In genomic region chr11:22807855-22808558, GRCh38 we compare ENCODE assay signal across 9 cellular contexts. TPM values are rescaled to one million over a fixed set of nuclear protein-coding genes. Genes with fewer than 3 reads are reported as not detected.
DNase-seq lines count a peak whose midpoint lies in the region; ATAC-seq, FAIRE-seq and TF ChIP-seq lines count a peak whose summit lies in the region.
"Had no signal": no experiment of that assay in that cellular context is flagged by ENCODE, and none has a peak within 500 bp of the region (broad histone marks: within the 10 kb centered on the region; RNA-seq: fewer than 3 reads in every experiment).

No MANE protein-coding gene starts in this region.

- ATAC-seq in HG03159 (IDR thresholded peaks at IDR 0.05; ENCODE audit: unreplicated experiment) (peak; percentile 94), activated B cell treated with CpG ODN at 0.5 μM for 24 hours (ENCODE audit: low read depth) (peak; percentile 45)

- peaks cover 15% of the 10 kb centered on the region for H3K4me1 Mint-ChIP-seq in activated B cell treated with CpG ODN at 0.5 μM for 24 hours
- peaks cover 3% of the 10 kb centered on the region for H3K4me1 Mint-ChIP-seq in activated CD4-positive, alpha-beta T cell treated with anti-CD3 and anti-CD28 coated beads, Interleukin-2, amount 10 ng/mL, durations not matched to agents 7 days and 5 days
- H3K4me1 Mint-ChIP-seq in activated T-helper 1 cell treated with anti-CD3 and anti-CD28 coated beads, Interleukin-12 subunit alpha, Interleukin-12 subunit beta, Interleukin-2, Interleukin-4 antibody, amounts not matched to agents 30 ng/mL and 10 ng/mL and 1 ng/mL, durations not matched to agents 14 hours and 24 hours and 36 hours (ENCODE audit: low read depth) = no peaks in the 10 kb centered on the region

- H3K36me3 Mint-ChIP-seq in activated B cell treated with CpG ODN at 0.5 μM for 24 hours (ENCODE audit: low read depth) = no peaks in the 10 kb centered on the region
- no peaks in the 10 kb centered on the region for H3K36me3 Mint-ChIP-seq in activated CD4-positive, alpha-beta T cell treated with anti-CD3 and anti-CD28 coated beads, Interleukin-2, amount 10 ng/mL, durations not matched to agents 7 days and 5 days (ENCODE audit: low read depth)
- H3K36me3 Mint-ChIP-seq in activated T-helper 1 cell treated with anti-CD3 and anti-CD28 coated beads, Interleukin-12 subunit alpha, Interleukin-12 subunit beta, Interleukin-2, Interleukin-4 antibody, amounts not matched to agents 30 ng/mL and 10 ng/mL and 1 ng/mL, durations not matched to agents 14 hours and 24 hours and 36 hours (ENCODE audit: low read depth) = peaks cover 2% of the 10 kb centered on the region

- H3K9me3 Mint-ChIP-seq in activated B cell treated with CpG ODN at 0.5 μM for 24 hours = no peaks in the 10 kb centered on the region
- peaks cover 6% of the 10 kb centered on the region for H3K9me3 Mint-ChIP-seq in activated CD4-positive, alpha-beta T cell treated with anti-CD3 and anti-CD28 coated beads, Interleukin-2, amount 10 ng/mL, durations not matched to agents 7 days and 5 days
- peaks cover 11% of the 10 kb centered on the region for H3K9me3 Mint-ChIP-seq in activated T-helper 1 cell treated with anti-CD3 and anti-CD28 coated beads, Interleukin-12 subunit alpha, Interleukin-12 subunit beta, Interleukin-2, Interleukin-4 antibody, amounts not matched to agents 30 ng/mL and 10 ng/mL and 1 ng/mL, durations not matched to agents 14 hours and 24 hours and 36 hours

- no peaks in the 10 kb centered on the region for H3K36me3 ChIP-seq in GM06990 (ENCODE audit: control insufficient read depth, insufficient read depth, low read length)

- intact Hi-C loops in activated B cell treated with CpG ODN at 0.5 μM for 24 hours (cut with micrococcal nuclease) = no loop called here
- intact Hi-C loops in activated T-helper 1 cell treated with anti-CD3 and anti-CD28 coated beads, Interleukin-12 subunit alpha, Interleukin-12 subunit beta, Interleukin-2, Interleukin-4 antibody, amounts not matched to agents 30 ng/mL and 10 ng/mL and 1 ng/mL, durations not matched to agents 14 hours and 24 hours and 36 hours (cut with micrococcal nuclease) = no loop called here

- no peaks in the 10 kb centered on the region for H3K27me3 ChIP-seq in GM06990 (replicated peaks; ENCODE audit: control insufficient read depth, insufficient read depth, low read length)

- H3K4me3 ChIP-seq in GM06990 (replicated peaks; ENCODE audit: low read depth, low read length) = no peak overlapping the region

- H3K27ac Mint-ChIP-seq in activated B cell treated with CpG ODN at 0.5 μM for 24 hours = no peak overlapping the region
- no peak overlapping the region for H3K27ac Mint-ChIP-seq in activated CD4-positive, alpha-beta T cell treated with anti-CD3 and anti-CD28 coated beads, Interleukin-2, amount 10 ng/mL, durations not matched to agents 7 days and 5 days
- no peak overlapping the region for H3K27ac Mint-ChIP-seq in activated T-helper 1 cell treated with anti-CD3 and anti-CD28 coated beads, Interleukin-12 subunit alpha, Interleukin-12 subunit beta, Interleukin-2, Interleukin-4 antibody, amounts not matched to agents 30 ng/mL and 10 ng/mL and 1 ng/mL, durations not matched to agents 14 hours and 24 hours and 36 hours

- H3K4me3 Mint-ChIP-seq in activated B cell treated with CpG ODN at 0.5 μM for 24 hours = no peak overlapping the region
- H3K4me3 Mint-ChIP-seq in activated CD4-positive, alpha-beta T cell treated with anti-CD3 and anti-CD28 coated beads, Interleukin-2, amount 10 ng/mL, durations not matched to agents 7 days and 5 days = no peak overlapping the region
- no peak overlapping the region for H3K4me3 Mint-ChIP-seq in activated T-helper 1 cell treated with anti-CD3 and anti-CD28 coated beads, Interleukin-12 subunit alpha, Interleukin-12 subunit beta, Interleukin-2, Interleukin-4 antibody, amounts not matched to agents 30 ng/mL and 10 ng/mL and 1 ng/mL, durations not matched to agents 14 hours and 24 hours and 36 hours

- no peak for TF ChIP-seq CTCF in GM06990 (IDR thresholded peaks at IDR 0.05; ENCODE audit: insufficient read depth, low read length, poor library complexity, severe bottlenecking)
- no peak for TF ChIP-seq CTCF in GM20000 (IDR thresholded peaks at IDR 0.05; ENCODE audit: extremely low read depth, missing control alignments)
- no peak for TF ChIP-seq CTCF in activated B cell treated with CpG ODN at 0.5 μM for 24 hours (IDR thresholded peaks at IDR 0.05)

- CTCF ChIA-PET in activated B cell treated with CpG ODN at 0.5 μM for 24 hours (lab: Charles Lee) = no interaction called here
- CTCF ChIA-PET in activated CD4-positive, alpha-beta T cell treated with anti-CD3 and anti-CD28 coated beads, Interleukin-2, amount 10 ng/mL, durations not matched to agents 7 days and 5 days (lab: Charles Lee) = no interaction called here

- FAIRE-seq in frontal cortex (lab: Jason Lieb, UNC) = no peak

- POLR2A ChIA-PET in activated B cell treated with CpG ODN at 0.5 μM for 24 hours (lab: Charles Lee) = no interaction called here
- POLR2A ChIA-PET in activated CD4-positive, alpha-beta T cell treated with anti-CD3 and anti-CD28 coated beads, Interleukin-2, amount 10 ng/mL, durations not matched to agents 7 days and 5 days (lab: Charles Lee) = no interaction called here

- peak; percentile 48 for DNase-seq in GM06990 (ENCODE audit: extremely low read depth, insufficient read length)
- DNase-seq in GM20000 (ENCODE audit: low spot score) = peak; percentile 19
- no peak for DNase-seq in activated B cell treated with CpG ODN at 0.5 μM for 24 hours
- DNase-seq in frontal cortex (ENCODE audit: low spot score in 2 of 2) = no peak
- no peak for DNase-seq in activated CD4-positive, alpha-beta T cell treated with anti-CD3 and anti-CD28 coated beads, Interleukin-2, amount 10 ng/mL, durations not matched to agents 7 days and 5 days
- DNase-seq in islet precursor cell = no peak
- no peak for DNase-seq in activated T-helper 1 cell treated with anti-CD3 and anti-CD28 coated beads, Interleukin-12 subunit alpha, Interleukin-12 subunit beta, Interleukin-2, Interleukin-4 antibody, amounts not matched to agents 30 ng/mL and 10 ng/mL and 1 ng/mL, durations not matched to agents 14 hours and 24 hours and 36 hours (ENCODE audit: low spot score)
- DNase-seq: effector memory CD4-positive, alpha-beta T cell had no signal

- H3K27me3 Mint-ChIP-seq in activated B cell treated with CpG ODN at 0.5 μM for 24 hours = no peaks in the 10 kb centered on the region
- no peaks in the 10 kb centered on the region for H3K27me3 Mint-ChIP-seq in activated CD4-positive, alpha-beta T cell treated with anti-CD3 and anti-CD28 coated beads, Interleukin-2, amount 10 ng/mL, durations not matched to agents 7 days and 5 days
- H3K27me3 Mint-ChIP-seq in activated T-helper 1 cell treated with anti-CD3 and anti-CD28 coated beads, Interleukin-12 subunit alpha, Interleukin-12 subunit beta, Interleukin-2, Interleukin-4 antibody, amounts not matched to agents 30 ng/mL and 10 ng/mL and 1 ng/mL, durations not matched to agents 14 hours and 24 hours and 36 hours (ENCODE audit: insufficient read depth) = peaks cover 3% of the 10 kb centered on the region

RNA-seq across cellular contexts. Expression of gene SVIP, which starts 21.6 kb away (rescaled TPM):
- total RNA-seq in activated B cell treated with CpG ODN at 0.5 μM for 24 hours (16.9 and 22.1 TPM in 2 replicates), frontal cortex (2.9 TPM)
- total RNA-seq in activated CD4-positive, alpha-beta T cell treated with anti-CD3 and anti-CD28 coated beads, Interleukin-2, amount 10 ng/mL, durations not matched to agents 7 days and 5 days = 10 to 100 TPM; 27.6 to 28.8 TPM
- 45.1 and 47.5 TPM in 2 replicates for total RNA-seq in activated T-helper 1 cell treated with anti-CD3 and anti-CD28 coated beads, Interleukin-12 subunit alpha, Interleukin-12 subunit beta, Interleukin-2, Interleukin-4 antibody, amounts not matched to agents 30 ng/mL and 10 ng/mL and 1 ng/mL, durations not matched to agents 14 hours and 24 hours and 36 hours

RNA-seq across cellular contexts. Expression of gene CCDC179, which starts 52.3 kb away (rescaled TPM):
- total RNA-seq in activated B cell treated with CpG ODN at 0.5 μM for 24 hours (not detected in 2 replicates), frontal cortex (not detected)
- total RNA-seq in activated CD4-positive, alpha-beta T cell treated with anti-CD3 and anti-CD28 coated beads, Interleukin-2, amount 10 ng/mL, durations not matched to agents 7 days and 5 days = not detected
- total RNA-seq in activated T-helper 1 cell treated with anti-CD3 and anti-CD28 coated beads, Interleukin-12 subunit alpha, Interleukin-12 subunit beta, Interleukin-2, Interleukin-4 antibody, amounts not matched to agents 30 ng/mL and 10 ng/mL and 1 ng/mL, durations not matched to agents 14 hours and 24 hours and 36 hours = not detected in 2 replicates

Comparison
In these comparisons a context has a peak if more than half of its experiments do, and no peak if none do; other contexts are left out.
1. DNase-seq: peak in GM06990 (single experiment) and GM20000 (single experiment); none in activated B cell treated with CpG ODN at 0.5 μM for 24 hours (single experiment), frontal cortex (0 of 2), activated CD4-positive, alpha-beta T cell treated with anti-CD3 and anti-CD28 coated beads, Interleukin-2, amount 10 ng/mL, durations not matched to agents 7 days and 5 days (single experiment), islet precursor cell (single experiment) and activated T-helper 1 cell treated with anti-CD3 and anti-CD28 coated beads, Interleukin-12 subunit alpha, Interleukin-12 subunit beta, Interleukin-2, Interleukin-4 antibody, amounts not matched to agents 30 ng/mL and 10 ng/mL and 1 ng/mL, durations not matched to agents 14 hours and 24 hours and 36 hours (single experiment).